8 cellular contexts compared by ENCODE assay signal in the genomic region with DNA sequence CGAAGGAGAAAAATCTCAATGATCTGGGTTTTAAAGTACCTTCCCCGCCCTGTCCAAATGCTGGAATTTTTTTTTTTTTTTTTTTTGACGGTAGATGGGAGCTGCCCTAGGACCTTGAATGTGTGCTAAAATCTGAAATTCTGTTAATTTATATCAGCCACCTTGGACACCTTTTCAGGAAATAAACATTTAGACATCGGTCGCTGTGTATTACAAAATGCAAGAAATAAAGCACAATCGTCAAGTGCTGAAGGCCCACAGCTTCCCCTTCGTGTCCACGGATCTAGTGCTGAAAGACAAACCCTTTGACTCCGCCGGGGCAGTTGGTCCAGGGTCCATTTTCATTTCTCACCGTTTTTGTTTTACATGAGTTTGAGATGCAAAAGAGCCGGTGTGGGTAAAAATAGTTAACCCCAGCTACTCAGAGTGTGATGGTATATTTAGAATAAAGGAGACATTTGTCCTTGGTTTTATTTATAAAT.
DNase-seq lines count a peak whose midpoint lies in the region; ATAC-seq and TF ChIP-seq lines count a peak whose summit lies in the region.

No MANE protein-coding gene starts in this region.

- TF ChIP-seq POLR2A in gastrocnemius medialis (IDR thresholded peaks at IDR 0.05) = no peak

- DNase-seq in AG04449 (ENCODE audit: low read depth, low spot score) = no peak
- DNase-seq in GM13977 (ENCODE audit: low spot score) = peak; percentile 64
- peak; percentile 70 for DNase-seq in NOMO-1 treated with DMSO at 0.1 percent for 48 hours (lab: John Stamatoyannopoulos, UW; ENCODE audit: unreplicated experiment)
- DNase-seq in astrocyte of the cerebellum (ENCODE audit: low read depth) = no peak
- no peak for DNase-seq in iPS DF 6.9 (ENCODE audit: low read depth, low spot score)
- DNase-seq in gastrocnemius medialis = peak in 1 of 2 donors; percentile 58
- DNase-seq in cortex of kidney (lab: John Stamatoyannopoulos, UW) = no peak

- H3K4me3 ChIP-seq in AG04449 (ENCODE audit: low read depth, low read length) (peak overlapping the region; percentile 60), astrocyte of the cerebellum (ENCODE audit: low read depth, low read length) (peak overlapping the region; percentile 34), iPS DF 6.9 (ENCODE audit: low read length) (peak overlapping the region; percentile 51; the same call in 1 of the 2 replicates), gastrocnemius medialis (peak overlapping the region; percentile 48 to 72 (median 64))

- CTCF ChIA-PET in AG04449 (lab: Yijun Ruan, JAX) = interaction anchor here (0.6 to 4.5 kb wide), 17 partner anchors 7 to 1236 kb away, joined by 3 to 51 read pairs (median 7); no protein-coding TSS in a partner anchor

- H3K27me3 ChIP-seq in iPS DF 6.9 (ENCODE audit: control insufficient read depth, insufficient read depth, low read length) = no peaks in the 10 kb centered on the region
- no peaks in the 10 kb centered on the region for H3K27me3 ChIP-seq in gastrocnemius medialis

- whole genome bisulfite sequencing in iPS DF 6.9 (ENCODE audit: insufficient coverage, insufficient read length) = no CpG with 5 or more reads among the region's 12 CpGs

- in situ Hi-C loops in GM13977 (cut with MboI; ENCODE audit: low pct_unique_long_range_greater_than_20kb, low sequenced_read_pairs, unreplicated experiment) = loop anchor here (5.0 to 10.0 kb wide), 2 partner anchors 75 to 92 kb away; a partner anchor contains a TSS
- in situ Hi-C loops in astrocyte of the cerebellum (cut with HindIII; ENCODE audit: low sequenced_read_pairs) = no loop called here
- in situ Hi-C loops in gastrocnemius medialis (cut with MboI; ENCODE audit: low sequenced_read_pairs in 4 of 4) = loop anchor here in 3 of 4 donors (5.0 to 25.0 kb wide), 4 partner anchors 72 to 652 kb away; no protein-coding TSS in a partner anchor

- ATAC-seq in gastrocnemius medialis (peak; percentile 20 to 35), GM19023 (IDR thresholded peaks at IDR 0.05; ENCODE audit: unreplicated experiment) (no peak)

- peaks cover 4% of the 10 kb centered on the region; the same call in 1 of the 2 replicates for H3K4me1 ChIP-seq in iPS DF 6.9 (ENCODE audit: control insufficient read depth, insufficient read depth, low read length)
- H3K4me1 ChIP-seq in gastrocnemius medialis = peaks cover 30 to 38% of the 10 kb centered on the region in 2 donors

- intact Hi-C loops in gastrocnemius medialis (cut with DNase I; ENCODE audit: low total_unique reads) = loop anchor here (1.0 to 2.0 kb wide), 5 partner anchors 22 to 261 kb away; no protein-coding TSS in a partner anchor

- H3K9me3 ChIP-seq in iPS DF 6.9 (ENCODE audit: control insufficient read depth, insufficient read depth, low read length) (no peaks in the 10 kb centered on the region), gastrocnemius medialis (no peaks in the 10 kb centered on the region)

- H3K27ac ChIP-seq in iPS DF 6.9 (ENCODE audit: low read length) = peak overlapping the region; percentile 11
- H3K27ac ChIP-seq in gastrocnemius medialis = peak overlapping the region; percentile 97 to 99 (median 98)

- no peak for TF ChIP-seq CTCF in AG04449 (IDR thresholded peaks at IDR 0.05; ENCODE audit: insufficient read depth, low read length, missing control alignments)
- TF ChIP-seq CTCF in GM13977 (IDR thresholded peaks at IDR 0.05; ENCODE audit: extremely low read depth, insufficient read depth, missing control alignments) = no peak
- no peak for TF ChIP-seq CTCF in astrocyte of the cerebellum (IDR thresholded peaks at IDR 0.05; ENCODE audit: low read depth, low read length, missing control alignments)
- TF ChIP-seq CTCF in gastrocnemius medialis (IDR thresholded peaks at IDR 0.05 in 4 of 5, conservative IDR thresholded peaks at IDR 0.05 in 1 of 5) = no peak

- POLR2A ChIA-PET in AG04449 (lab: Yijun Ruan, JAX) = interaction anchor here (0.9 to 4.1 kb wide), 8 partner anchors 10 to 111 kb away, joined by 3 to 45 read pairs (median 6); a partner anchor contains a TSS

- H3K36me3 ChIP-seq in iPS DF 6.9 (ENCODE audit: control insufficient read depth, insufficient read depth, low read length) (no peaks in the 10 kb centered on the region), gastrocnemius medialis (no peaks in the 10 kb centered on the region)

Comparison
In these comparisons a context has a peak if more than half of its experiments do, and no peak if none do; other contexts are left out.
1. DNase-seq: peak in GM13977 (single experiment) and NOMO-1 treated with DMSO at 0.1 percent for 48 hours (single experiment); none in AG04449 (single experiment), astrocyte of the cerebellum (single experiment), iPS DF 6.9 (single experiment) and cortex of kidney (single experiment).
2. Peak in every context shown above with its lines, with median percentiles within 50 percentile points of each other: H3K4me3 ChIP-seq.